In the genomic region with DNA sequence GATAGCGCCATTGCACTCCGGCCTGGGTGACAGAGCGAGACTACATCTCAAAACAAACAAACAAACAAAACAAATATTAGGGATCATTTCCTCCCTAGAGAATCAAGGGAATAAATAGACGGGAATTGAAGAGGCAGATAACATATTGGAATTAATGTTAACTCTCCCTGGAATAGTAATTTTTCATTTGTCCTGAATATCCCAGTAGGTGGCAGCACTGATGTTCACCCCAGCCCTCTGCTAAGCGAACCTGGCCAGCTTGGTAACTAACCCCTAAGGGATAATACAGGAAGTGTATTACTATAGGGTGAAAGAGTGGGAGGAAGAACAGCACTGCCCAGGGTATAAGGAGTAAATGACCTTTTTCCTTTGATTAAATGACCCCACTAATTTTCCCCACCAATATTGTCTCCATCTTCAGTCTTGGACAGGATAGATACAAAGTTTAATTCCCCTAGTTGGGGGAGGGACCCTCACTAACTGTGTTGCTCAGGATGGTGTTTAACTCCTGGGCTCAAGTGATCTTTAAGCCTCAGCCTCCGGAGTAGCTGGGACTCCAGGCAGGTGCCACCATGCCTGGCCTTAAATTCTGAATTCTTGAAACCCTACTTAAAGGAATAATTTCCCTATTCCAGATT, we compare ENCODE assay signal across 10 cellular contexts. TPM values are rescaled to one million over a fixed set of nuclear protein-coding genes. Genes with fewer than 3 reads are reported as not detected.
DNase-seq lines count a peak whose midpoint lies in the region; ATAC-seq and TF ChIP-seq lines count a peak whose summit lies in the region.
"Had no signal": no experiment of that assay in that cellular context is flagged by ENCODE, and none has a peak within 500 bp of the region (broad histone marks: within the 10 kb centered on the region; RNA-seq: fewer than 3 reads in every experiment).

No MANE protein-coding gene starts in this region.

- H3K27ac Mint-ChIP-seq in activated CD4-positive, alpha-beta memory T cell treated with anti-CD3 and anti-CD28 coated beads for 36 hours, result no peak overlapping the region
- no peak overlapping the region for H3K27ac Mint-ChIP-seq in activated CD4-positive, alpha-beta memory T cell treated with anti-CD3 and anti-CD28 coated beads, Interleukin-2, amount 10 ng/mL, durations not matched to agents 7 days and 5 days
- H3K27ac Mint-ChIP-seq in H9, result 0 out of 7 replicates have a peak overlapping the region, but pooled peaks of 1 of the 3 experiments have one; percentile 16

- TF ChIP-seq CTCF in H9 (conservative IDR thresholded peaks at IDR 0.05), result peak; percentile 76
- peak; percentile 21 to 55 (median 44) for TF ChIP-seq CTCF in body of pancreas (IDR thresholded peaks at IDR 0.05)
- peak; percentile 39 for TF ChIP-seq CTCF in liver (IDR thresholded peaks at IDR 0.05; ENCODE audit: low read depth, low read length, missing input control)
- peak in 1 of 2 experiments; percentile 23 for TF ChIP-seq CTCF in tibial artery (IDR thresholded peaks at IDR 0.05)

- H2BK20ac ChIP-seq in H9 (ENCODE audit: low read depth, low read length, poor library complexity, severe bottlenecking), result no peak overlapping the region

- H3K27ac ChIP-seq in H9 (ENCODE audit: insufficient read length, low read depth, low read length) (no peak overlapping the region), body of pancreas (no peak overlapping the region), liver (ENCODE audit: low read depth in 1 of 2, low read length in 2 of 2) (no peak overlapping the region), tibial artery (no peak overlapping the region)
- H3K27ac ChIP-seq: epithelial cell of prostate, thoracic aorta had no signal

- H3K27me3 ChIP-seq in H9 (ENCODE audit: insufficient read depth, low read length), result no peaks in the 10 kb centered on the region
- H3K27me3 ChIP-seq in body of pancreas, result no peaks in the 10 kb centered on the region
- no peaks in the 10 kb centered on the region for H3K27me3 ChIP-seq in liver (ENCODE audit: control insufficient read depth in 4 of 4, insufficient read depth in 4 of 4, low read length in 3 of 4)
- H3K27me3 ChIP-seq in tibial artery, result no peaks in the 10 kb centered on the region

- DNase-seq in activated CD4-positive, alpha-beta memory T cell treated with anti-CD3 and anti-CD28 coated beads for 36 hours, result peak; percentile 27
- no peak for DNase-seq in activated CD4-positive, alpha-beta memory T cell treated with anti-CD3 and anti-CD28 coated beads, Interleukin-2, amount 10 ng/mL, durations not matched to agents 7 days and 5 days
- DNase-seq in H9 (peak; percentile 58), NOMO-1 treated with DMSO at 0.1 percent for 48 hours (lab: John Stamatoyannopoulos, UW; ENCODE audit: unreplicated experiment) (peak; percentile 73), body of pancreas (peak; percentile 15 to 48 (median 26)), tibial artery (no peak)

- H4K5ac ChIP-seq in H9 (ENCODE audit: insufficient read length, low read depth, low read length), result no peak overlapping the region

- no peaks in the 10 kb centered on the region for H3K9me3 ChIP-seq in H9 (ENCODE audit: control insufficient read depth, low read depth, low read length)
- no peaks in the 10 kb centered on the region for H3K9me3 ChIP-seq in body of pancreas
- H3K9me3 ChIP-seq in liver (ENCODE audit: control insufficient read depth in 4 of 4, low read length in 3 of 4), result no peaks in the 10 kb centered on the region
- H3K9me3 ChIP-seq in tibial artery, result no peaks in the 10 kb centered on the region
- H3K9me3 ChIP-seq: thoracic aorta had no signal

- H3K4me1 ChIP-seq in H9 (ENCODE audit: insufficient read depth, low read length), result no peaks in the 10 kb centered on the region
- H3K4me1 ChIP-seq in body of pancreas, result no peaks in the 10 kb centered on the region
- H3K4me1 ChIP-seq in liver (ENCODE audit: control insufficient read depth in 4 of 4, insufficient read depth in 4 of 4, low read length in 3 of 4), result no peaks in the 10 kb centered on the region
- H3K4me1 ChIP-seq in tibial artery, result no peaks in the 10 kb centered on the region

- H3K14ac ChIP-seq in H9 (ENCODE audit: insufficient read depth, low read length), result no peak overlapping the region

- H3K4me1 Mint-ChIP-seq in activated CD4-positive, alpha-beta memory T cell treated with anti-CD3 and anti-CD28 coated beads for 36 hours (ENCODE audit: low read depth), result no peaks in the 10 kb centered on the region
- H3K4me1 Mint-ChIP-seq in activated CD4-positive, alpha-beta memory T cell treated with anti-CD3 and anti-CD28 coated beads, Interleukin-2, amount 10 ng/mL, durations not matched to agents 7 days and 5 days, result no peaks in the 10 kb centered on the region
- peaks cover 18 to 20% of the 10 kb centered on the region in 2 experiments for H3K4me1 Mint-ChIP-seq in H9

- H4K91ac ChIP-seq in H9 (ENCODE audit: insufficient read length, low read depth, low read length), result no peak overlapping the region

- H4K20me1 ChIP-seq in H9 (ENCODE audit: control insufficient read depth, insufficient read depth, insufficient read length), result no peaks in the 10 kb centered on the region

- H3K9ac ChIP-seq in H9 (ENCODE audit: extremely low read depth, insufficient read length, low read length), result no peak overlapping the region
- H3K9ac ChIP-seq in liver (ENCODE audit: low read depth in 1 of 2, low read length in 2 of 2), result no peak overlapping the region

- H3K4me3 Mint-ChIP-seq in activated CD4-positive, alpha-beta memory T cell treated with anti-CD3 and anti-CD28 coated beads for 36 hours, result no peak overlapping the region
- H3K4me3 Mint-ChIP-seq in activated CD4-positive, alpha-beta memory T cell treated with anti-CD3 and anti-CD28 coated beads, Interleukin-2, amount 10 ng/mL, durations not matched to agents 7 days and 5 days, result no peak overlapping the region
- H3K4me3 Mint-ChIP-seq in H9, result no peak overlapping the region

- H3K27me3 Mint-ChIP-seq in activated CD4-positive, alpha-beta memory T cell treated with anti-CD3 and anti-CD28 coated beads for 36 hours, result no peaks in the 10 kb centered on the region
- peaks cover 9% of the 10 kb centered on the region for H3K27me3 Mint-ChIP-seq in activated CD4-positive, alpha-beta memory T cell treated with anti-CD3 and anti-CD28 coated beads, Interleukin-2, amount 10 ng/mL, durations not matched to agents 7 days and 5 days
- H3K27me3 Mint-ChIP-seq in H9 (ENCODE audit: low read depth), result no peaks in the 10 kb centered on the region

- H3K4me2 ChIP-seq in H9 (ENCODE audit: insufficient read depth, insufficient read length, low read length), result no peak overlapping the region

- TF ChIP-seq RAD21 in liver (IDR thresholded peaks at IDR 0.05), result peak; percentile 59 to 70

- H3K18ac ChIP-seq in H9 (ENCODE audit: insufficient read length, low read depth, low read length), result no peak overlapping the region

- no peak overlapping the region for H2BK5ac ChIP-seq in H9 (ENCODE audit: insufficient read length, low read length)

- no peak overlapping the region for H2BK15ac ChIP-seq in H9 (ENCODE audit: low read depth, low read length)

- no peak overlapping the region for H2AFZ ChIP-seq in H9 (ENCODE audit: low read length)

- no peaks in the 10 kb centered on the region for H3K9me3 Mint-ChIP-seq in activated CD4-positive, alpha-beta memory T cell treated with anti-CD3 and anti-CD28 coated beads for 36 hours
- no peaks in the 10 kb centered on the region for H3K9me3 Mint-ChIP-seq in activated CD4-positive, alpha-beta memory T cell treated with anti-CD3 and anti-CD28 coated beads, Interleukin-2, amount 10 ng/mL, durations not matched to agents 7 days and 5 days
- H3K9me3 Mint-ChIP-seq in H9, result no peaks in the 10 kb centered on the region

- no peak overlapping the region for H3K23ac ChIP-seq in H9 (ENCODE audit: insufficient read length, low read depth, low read length)

- peak; percentile 65 for ATAC-seq in body of pancreas
- ATAC-seq in GM18867 (IDR thresholded peaks at IDR 0.05; ENCODE audit: unreplicated experiment), result no peak

- no peak overlapping the region for H3K56ac ChIP-seq in H9 (ENCODE audit: insufficient read length, low read depth, low read length)

- H3K79me1 ChIP-seq in H9 (ENCODE audit: insufficient read depth, low read depth, low read length, poor library complexity, severe bottlenecking), result no peaks in the 10 kb centered on the region

- no peaks in the 10 kb centered on the region for H3K23me2 ChIP-seq in H9 (ENCODE audit: insufficient read length, low read depth, low read length, poor library complexity, severe bottlenecking)

- H2BK12ac ChIP-seq in H9 (ENCODE audit: insufficient read length, low read depth, low read length), result no peak overlapping the region

- no peaks in the 10 kb centered on the region for H3K79me2 ChIP-seq in H9 (ENCODE audit: insufficient read depth, low read length)

- no peaks in the 10 kb centered on the region for H3K36me3 Mint-ChIP-seq in activated CD4-positive, alpha-beta memory T cell treated with anti-CD3 and anti-CD28 coated beads for 36 hours
- H3K36me3 Mint-ChIP-seq in activated CD4-positive, alpha-beta memory T cell treated with anti-CD3 and anti-CD28 coated beads, Interleukin-2, amount 10 ng/mL, durations not matched to agents 7 days and 5 days (ENCODE audit: low read depth), result no peaks in the 10 kb centered on the region
- no peaks in the 10 kb centered on the region for H3K36me3 Mint-ChIP-seq in H9 (ENCODE audit: insufficient read depth in 1 of 3, low read depth in 3 of 3)

- intact Hi-C loops in activated CD4-positive, alpha-beta memory T cell treated with anti-CD3 and anti-CD28 coated beads for 36 hours (cut with micrococcal nuclease), result no loop called here
- intact Hi-C loops in body of pancreas (cut with DNase I) (no loop called here), tibial artery (cut with DNase I; ENCODE audit: low total_unique reads) (no loop called here)

- H3K4me3 ChIP-seq in body of pancreas (no peak overlapping the region), liver (ENCODE audit: low read depth in 1 of 3, low read length in 3 of 3) (no peak overlapping the region), tibial artery (no peak overlapping the region)
- H3K4me3 ChIP-seq: thoracic aorta had no signal

- H4K8ac ChIP-seq in H9 (replicated peaks; ENCODE audit: insufficient read length, low read depth, low read length), result no peak overlapping the region

- H3T11ph ChIP-seq in H9 (ENCODE audit: low read length), result no peak overlapping the region

- H2AK5ac ChIP-seq in H9 (ENCODE audit: insufficient read length, low read length), result no peak overlapping the region

- CTCF ChIA-PET in activated CD4-positive, alpha-beta memory T cell treated with anti-CD3 and anti-CD28 coated beads for 36 hours (lab: Charles Lee), result interaction anchor here (0.6 to 2.1 kb wide), 6 partner anchors 10 to 277 kb away, joined by 3 to 18 read pairs (median 4); no protein-coding TSS in a partner anchor
- CTCF ChIA-PET in activated CD4-positive, alpha-beta memory T cell treated with anti-CD3 and anti-CD28 coated beads, Interleukin-2, amount 10 ng/mL, durations not matched to agents 7 days and 5 days (lab: Charles Lee), result interaction anchor here (1.1 to 1.7 kb wide), 5 partner anchors 17 to 399 kb away, joined by 3 to 4 read pairs (median 3); no protein-coding TSS in a partner anchor

- H3K36me3 ChIP-seq in body of pancreas (replicated peaks in 1 of 2; ENCODE audit: insufficient read depth in 1 of 2, low read depth in 2 of 2) (no peaks in the 10 kb centered on the region), liver (ENCODE audit: control insufficient read depth in 4 of 4, insufficient read depth in 3 of 4, low read depth in 1 of 4, low read length in 3 of 4) (no peaks in the 10 kb centered on the region), tibial artery (no peaks in the 10 kb centered on the region)
- H3K36me3 ChIP-seq: thoracic aorta had no signal

- H2BK120ac ChIP-seq in H9 (ENCODE audit: low read depth, low read length, poor library complexity, severe bottlenecking), result no peak overlapping the region

- H3K4ac ChIP-seq in H9 (ENCODE audit: low read depth, low read length), result no peak overlapping the region

- POLR2A ChIA-PET in activated CD4-positive, alpha-beta memory T cell treated with anti-CD3 and anti-CD28 coated beads for 36 hours (lab: Charles Lee), result no interaction called here
- POLR2A ChIA-PET in activated CD4-positive, alpha-beta memory T cell treated with anti-CD3 and anti-CD28 coated beads, Interleukin-2, amount 10 ng/mL, durations not matched to agents 7 days and 5 days (lab: Charles Lee), result no interaction called here

- TF ChIP-seq POLR2A in body of pancreas (IDR thresholded peaks at IDR 0.05), result no peak

- no CpG with 5 or more reads among the region's 6 CpGs for WGBS in H9 (ENCODE audit: extremely low coverage, insufficient read length, low lambda C conversion rate)
- WGBS in body of pancreas, 2 donors, result 57 to 64% methylated on average over 6 of the region's 6 CpGs
- WGBS in liver, result 56% methylated on average over 6 of the region's 6 CpGs

RNA-seq across cellular contexts. Expression of gene SLC2A14, which starts 40.5 kb away (rescaled TPM):
- 1 to 10 TPM; 8.0 to 8.9 TPM for total RNA-seq in activated CD4-positive, alpha-beta memory T cell treated with anti-CD3 and anti-CD28 coated beads for 36 hours
- total RNA-seq in activated CD4-positive, alpha-beta memory T cell treated with anti-CD3 and anti-CD28 coated beads, Interleukin-2, amount 10 ng/mL, durations not matched to agents 7 days and 5 days, result 10 to 100 TPM; 15.8 to 18.6 TPM
- total RNA-seq in H9 (2021) (19.1 and 19.3 TPM in 2 replicates), body of pancreas (1 to 10 TPM; 3.6 to 8.6 TPM), liver (10 to 100 TPM in 1 of 2 donors, not detected in 1; 22.7 TPM)
- not detected for polyA plus RNA-seq in liver
- total RNA-seq: thoracic aorta had no signal

RNA-seq across cellular contexts. Expression of gene NANOG, which starts 43.0 kb away (rescaled TPM):
- total RNA-seq in activated CD4-positive, alpha-beta memory T cell treated with anti-CD3 and anti-CD28 coated beads for 36 hours, result not detected
- total RNA-seq in activated CD4-positive, alpha-beta memory T cell treated with anti-CD3 and anti-CD28 coated beads, Interleukin-2, amount 10 ng/mL, durations not matched to agents 7 days and 5 days, result not detected
- total RNA-seq in H9 (2021) (199 and 211 TPM in 2 replicates), body of pancreas (1 to 10 TPM in 1 of 2 donors, under 1 TPM in 1; 0.66 to 2.3 TPM), liver (under 1 TPM in 1 of 2 donors, not detected in 1; 0.17 TPM)
- under 1 TPM in 1 of 2 donors, not detected in 1; 0.11 TPM for polyA plus RNA-seq in liver

Comparison
In these comparisons a context has a peak if more than half of its experiments do, and no peak if none do; other contexts are left out.
1. DNase-seq: peak in activated CD4-positive, alpha-beta memory T cell treated with anti-CD3 and anti-CD28 coated beads for 36 hours (single experiment), H9 (single experiment), NOMO-1 treated with DMSO at 0.1 percent for 48 hours (single experiment) and body of pancreas (4 of 4); none in activated CD4-positive, alpha-beta memory T cell treated with anti-CD3 and anti-CD28 coated beads, Interleukin-2, amount 10 ng/mL, durations not matched to agents 7 days and 5 days (single experiment) and tibial artery (0 of 2).
2. RNA of gene NANOG, which starts 43.0 kb away (total RNA-seq): 199 to 211 TPM in H9; 0.66 to 2.3 TPM in body of pancreas, 0.17 TPM in liver, not detected in activated CD4-positive, alpha-beta memory T cell treated with anti-CD3 and anti-CD28 coated beads, Interleukin-2, amount 10 ng/mL, durations not matched to agents 7 days and 5 days and not detected in activated CD4-positive, alpha-beta memory T cell treated with anti-CD3 and anti-CD28 coated beads for 36 hours; every median in the first group is over 10 times any median in the second.